8 cellular contexts compared by ENCODE assay signal in the genomic region with DNA sequence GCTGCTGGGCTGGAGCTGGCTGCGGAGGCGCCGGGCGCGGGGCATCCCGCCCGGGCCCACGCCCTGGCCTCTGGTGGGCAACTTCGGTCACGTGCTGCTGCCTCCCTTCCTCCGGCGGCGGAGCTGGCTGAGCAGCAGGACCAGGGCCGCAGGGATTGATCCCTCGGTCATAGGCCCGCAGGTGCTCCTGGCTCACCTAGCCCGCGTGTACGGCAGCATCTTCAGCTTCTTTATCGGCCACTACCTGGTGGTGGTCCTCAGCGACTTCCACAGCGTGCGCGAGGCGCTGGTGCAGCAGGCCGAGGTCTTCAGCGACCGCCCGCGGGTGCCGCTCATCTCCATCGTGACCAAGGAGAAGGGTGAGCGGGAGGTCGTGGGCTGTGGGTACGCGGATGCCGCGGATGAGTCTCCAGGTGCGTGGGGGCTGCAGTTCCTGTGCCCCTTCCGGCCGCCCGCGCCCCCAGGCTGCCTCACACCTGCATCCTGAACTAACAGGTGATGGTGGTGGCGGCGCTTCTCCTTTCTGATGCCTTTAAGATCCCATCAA. TPM values are rescaled to one million over a fixed set of nuclear protein-coding genes. Genes with fewer than 3 reads are reported as not detected.
DNase-seq lines count a peak whose midpoint lies in the region; ATAC-seq, FAIRE-seq and TF ChIP-seq lines count a peak whose summit lies in the region.

No MANE protein-coding gene starts in this region.

- no peaks in the 10 kb centered on the region for H3K9me3 Mint-ChIP-seq in CD8-positive, alpha-beta T cell

- H3K79me2 ChIP-seq in K562 (ENCODE audit: control insufficient read depth, insufficient read depth, low read length), result no peaks in the 10 kb centered on the region

- no peaks in the 10 kb centered on the region for H3K27me3 Mint-ChIP-seq in CD8-positive, alpha-beta T cell (ENCODE audit: low read depth)

- H3K4me1 Mint-ChIP-seq in CD8-positive, alpha-beta T cell (ENCODE audit: low read depth), result peaks cover 35% of the 10 kb centered on the region

- TF ChIP-seq POLR2A in K562 (conservative IDR thresholded peaks at IDR 0.05) (no peak), lower leg skin (IDR thresholded peaks at IDR 0.05) (no peak)

- H3K36me3 Mint-ChIP-seq in CD8-positive, alpha-beta T cell, result peaks cover 19% of the 10 kb centered on the region

- peak overlapping the region; percentile 79 for H3K4me2 ChIP-seq in K562 (ENCODE audit: insufficient read depth, low read length)

- peaks cover 8% of the 10 kb centered on the region for H3K4me1 ChIP-seq in CD8-positive, alpha-beta T cell (ENCODE audit: insufficient read depth, low read length)
- H3K4me1 ChIP-seq in RWPE2 (ENCODE audit: insufficient read depth, poor library complexity, severe bottlenecking), result peaks cover 6% of the 10 kb centered on the region
- H3K4me1 ChIP-seq in K562 (replicated peaks in 1 of 2; ENCODE audit: control insufficient read depth in 2 of 2, insufficient read depth in 2 of 2, low read length in 2 of 2), result peaks cover 0 to 15% of the 10 kb centered on the region in 2 experiments; a peak in 2 of 5 replicates

- H3K27me3 ChIP-seq in CD8-positive, alpha-beta T cell (ENCODE audit: insufficient read depth, low read length), result no peaks in the 10 kb centered on the region
- H3K27me3 ChIP-seq in H7 (ENCODE audit: control insufficient read depth, insufficient read depth, low read length) (peaks cover 27% of the 10 kb centered on the region), RWPE2 (ENCODE audit: insufficient read depth, poor library complexity, severe bottlenecking) (no peaks in the 10 kb centered on the region), K562 (ENCODE audit: control insufficient read depth in 2 of 2, insufficient read depth in 2 of 2, low read length in 2 of 2) (peaks cover 0 to 6% of the 10 kb centered on the region in 2 experiments; a peak in 1 of 5 replicates)

- POLR2A ChIA-PET in CD8-positive, alpha-beta T cell (lab: Charles Lee), result interaction anchor here (0.8 to 2.9 kb wide), 6 partner anchors 9 to 688 kb away, joined by 3 to 12 read pairs (median 4); partner anchors contain the start of genes PAPSS1 and RPL34
- POLR2A ChIA-PET in K562 (lab: Yijun Ruan, JAX), result no interaction called here

- no peak overlapping the region; the same call in 1 of the 2 replicates for H2AFZ ChIP-seq in K562 (ENCODE audit: low read depth, low read length)

- peak in 4 of 7 experiments; percentile 3 to 28 (median 16) for DNase-seq in CD8-positive, alpha-beta T cell
- no peak for DNase-seq in H7
- no peak for DNase-seq in RWPE2 (ENCODE audit: low spot score)
- no peak for DNase-seq in K562 (ENCODE audit: extremely low read depth in 1 of 4, low spot score in 3 of 4)
- DNase-seq in lower leg skin (ENCODE audit: low spot score in 2 of 2), result peak; percentile 14 to 83
- DNase-seq in stimulated activated CD8-positive, alpha-beta memory T cell treated with anti-CD3 and anti-CD28 coated beads, Interleukin-2, amount 100 ng/mL, for 48 hours (ENCODE audit: low read depth in 2 of 2), result peak; percentile 3 to 8
- no peak for DNase-seq in AML-193 (lab: John Stamatoyannopoulos, UW)
- no peak for DNase-seq in NCI-H2196 (lab: John Stamatoyannopoulos, UW; ENCODE audit: unreplicated experiment)

- BruUV-seq in K562 (replicated peaks; lab: Mats Ljungman, UMichigan), result no TSS peak

- in situ Hi-C loops in K562 (cut with MboI), result no loop called here

- H3K36me3 ChIP-seq in CD8-positive, alpha-beta T cell (ENCODE audit: insufficient read depth, low read length), result no peaks in the 10 kb centered on the region
- H3K36me3 ChIP-seq in H7 (replicated peaks; ENCODE audit: control insufficient read depth, insufficient read depth, low read length) (no peaks in the 10 kb centered on the region), RWPE2 (ENCODE audit: low read depth) (no peaks in the 10 kb centered on the region), K562 (ENCODE audit: control insufficient read depth, insufficient read depth, low read length) (no peaks in the 10 kb centered on the region)

- peak overlapping the region; percentile 48 for H3K27ac ChIP-seq in CD8-positive, alpha-beta T cell (ENCODE audit: low read depth, low read length)
- H3K27ac ChIP-seq in RWPE2 (ENCODE audit: poor library complexity, severe bottlenecking) (no peak overlapping the region), K562 (ENCODE audit: extremely low read depth, low read depth, low read length) (no peak overlapping the region)

- no peak for TF ChIP-seq EP300 in K562 (IDR thresholded peaks at IDR 0.05; ENCODE audit: low read length)

- H3K9me3 ChIP-seq in CD8-positive, alpha-beta T cell (ENCODE audit: low read length), result no peaks in the 10 kb centered on the region
- no peaks in the 10 kb centered on the region for H3K9me3 ChIP-seq in RWPE2 (ENCODE audit: severe bottlenecking)
- no peaks in the 10 kb centered on the region for H3K9me3 ChIP-seq in K562 (replicated peaks; ENCODE audit: control insufficient read depth, insufficient read depth, low read depth, low read length)

- TF ChIP-seq RAD21 in K562 (CRISPR knock-in tag; conservative IDR thresholded peaks at IDR 0.05 in 1 of 2, IDR thresholded peaks at IDR 0.05 in 1 of 2), result no peak

- peak; percentile 7 for ATAC-seq in CD8-positive, alpha-beta T cell
- ATAC-seq in RWPE2 (ENCODE audit: low read depth), result peak; percentile 17
- no peak for ATAC-seq in K562

- H3K9ac ChIP-seq in K562 (ENCODE audit: insufficient read depth in 1 of 2, low read depth in 2 of 2, low read length in 2 of 2), result peak overlapping the region in 1 of 2 experiments; percentile 53; a peak in 1 of 4 replicates

- H3K4me3 Mint-ChIP-seq in CD8-positive, alpha-beta T cell, result peak overlapping the region; percentile 87

- CTCF ChIA-PET in CD8-positive, alpha-beta T cell (lab: Charles Lee), result interaction anchor here (1.4 kb wide), 1 partner anchor 173 kb away, joined by 3 read pairs; no protein-coding TSS in a partner anchor
- CTCF ChIA-PET in K562 (lab: Yijun Ruan, JAX; ENCODE audit: low intra/inter-chr PET ratio), result no interaction called here

- no peaks in the 10 kb centered on the region for H3K9me1 ChIP-seq in K562 (ENCODE audit: control insufficient read depth, insufficient read depth, low read length)

- TF ChIP-seq CTCF in CD8-positive, alpha-beta T cell (IDR thresholded peaks at IDR 0.05), result no peak
- TF ChIP-seq CTCF in RWPE2 (IDR thresholded peaks at IDR 0.05; ENCODE audit: poor library complexity, severe bottlenecking), result no peak
- no peak for TF ChIP-seq CTCF in K562 (IDR thresholded peaks at IDR 0.05 in 2 of 3, conservative IDR thresholded peaks at IDR 0.05 in 1 of 3; ENCODE audit: insufficient read depth in 2 of 3, low read depth in 1 of 3, low read length in 3 of 3)
- no peak for TF ChIP-seq CTCF in lower leg skin (IDR thresholded peaks at IDR 0.05)

- H3K4me3 ChIP-seq in CD8-positive, alpha-beta T cell (ENCODE audit: low read depth, low read length), result peak overlapping the region; percentile 61
- H3K4me3 ChIP-seq in H7 (ENCODE audit: insufficient read depth, low read depth, low read length) (peak overlapping the region; percentile 61), RWPE2 (ENCODE audit: severe bottlenecking) (peak overlapping the region; percentile 54), K562 (peak overlapping the region; percentile 30), lower leg skin (ENCODE audit: low read depth, poor library complexity, severe bottlenecking) (peak overlapping the region; percentile 66)

- H4K20me1 ChIP-seq in K562 (replicated peaks; ENCODE audit: control insufficient read depth, insufficient read depth, low read length), result no peaks in the 10 kb centered on the region

- peak overlapping the region; percentile 80 for H3K27ac Mint-ChIP-seq in CD8-positive, alpha-beta T cell

- 50% methylated on average over 10 of the region's 45 CpGs for WGBS in K562 (ENCODE audit: insufficient coverage, low coverage, missing lambda C conversion rate)
- 2 to 5% methylated on average over 29 to 32 of the region's 45 CpGs for WGBS in lower leg skin, 2 donors

- FAIRE-seq in K562 (lab: Jason Lieb, UNC), result no peak

- intact Hi-C loops in CD8-positive, alpha-beta T cell (cut with DNase I, micrococcal nuclease), result loop anchor here (1.0 to 10.0 kb wide), 9 partner anchors 19 to 1617 kb away; partner anchors contain the start of genes HADH (in 2 of the 2), AIMP1 (in 1 of the 2), OSTC (in 1 of the 2) and PAPSS1 (in 1 of the 2)
- intact Hi-C loops in K562 (cut with micrococcal nuclease) (no loop called here), lower leg skin (cut with DNase I; ENCODE audit: low total_unique reads) (no loop called here)

RNA-seq across cellular contexts. Expression of gene CYP2U1, which starts 0.5 kb away (rescaled TPM):
- 1 to 10 TPM; 3.4 to 3.6 TPM for total RNA-seq in CD8-positive, alpha-beta T cell
- total RNA-seq in H7 (2014; rRNA removed; shearing (Covaris generic)), result 1.5 and 1.7 TPM in 2 replicates
- 0.33 TPM in 1 of 2 replicates, not detected in the other for total RNA-seq in K562 (2011; cell fraction: chromatin; rRNA removed; ENCODE audit: low replicate concordance)
- total RNA-seq in K562 (2011; cell fraction: nucleolus; rRNA removed), result 0.13 TPM in 1 of 2 replicates, not detected in the other
- total RNA-seq in K562 (2011; cell fraction: nucleoplasm; rRNA removed), result 0.22 TPM in 1 of 2 replicates, not detected in the other
- total RNA-seq in K562 (2014; rRNA removed) (0.05 and 0.20 TPM in 2 replicates), K562 (2014; rRNA removed; fragmentation: Illumina TruSeq; extraction: Trizol) (0.11 and 0.26 TPM in 2 replicates), K562 (2015; rRNA removed; fragmentation: Illumina TruSeq; extraction: Trizol) (0.08 and 0.14 TPM in 2 replicates), K562 (2021) (0.07 and 0.25 TPM in 2 replicates), lower leg skin (1 to 10 TPM; 2.2 to 5.8 (median 4.8) TPM)
- polyA plus RNA-seq in K562 (2011; rRNA removed) (0.03 and 0.09 TPM in 2 replicates), K562 (2014; fragmentation: Illumina TruSeq; extraction: Trizol) (0.04 and 0.07 TPM in 2 replicates), K562 (2014; fragmentation: Nextera tagmentation; extraction: Ambion mirVana) (under 1 TPM; 0.07 to 0.15 TPM), K562 (2014; rRNA removed) (0.09 TPM in 1 of 2 replicates, not detected in the other)
- polyA plus RNA-seq in K562 (2011; cell fraction: cytosol; rRNA removed), result 0.04 and 0.06 TPM in 2 replicates
- 0.06 and 0.22 TPM in 2 replicates for polyA plus RNA-seq in K562 (2011; cell fraction: nucleus; rRNA removed)
- 0.09 and 0.32 TPM in 2 replicates for polyA plus RNA-seq in K562 (2012)
- 0.09 TPM in 1 of 2 replicates, not detected in the other for polyA minus RNA-seq in K562 (2011; rRNA and poly(A)+ RNA removed)
- not detected in 2 replicates for polyA minus RNA-seq in K562 (2011; cell fraction: cytosol; rRNA and poly(A)+ RNA removed)
- 0.13 and 0.89 TPM in 2 replicates for polyA minus RNA-seq in K562 (2011; cell fraction: nucleus; rRNA and poly(A)+ RNA removed)

RNA-seq across cellular contexts. Expression of gene HADH, which starts 57.8 kb away (rescaled TPM):
- total RNA-seq in CD8-positive, alpha-beta T cell, result 10 to 100 TPM in 1 of 2 experiments, 1 to 10 TPM in 1; 9.6 to 10.9 TPM
- 14.5 and 17.7 TPM in 2 replicates for total RNA-seq in H7 (2014; rRNA removed; shearing (Covaris generic))
- 16.0 and 31.8 TPM in 2 replicates for total RNA-seq in K562 (2011; cell fraction: chromatin; rRNA removed; ENCODE audit: low replicate concordance)
- total RNA-seq in K562 (2011; cell fraction: nucleolus; rRNA removed), result 9.5 and 11.7 TPM in 2 replicates
- total RNA-seq in K562 (2011; cell fraction: nucleoplasm; rRNA removed), result 16.7 and 30.9 TPM in 2 replicates
- total RNA-seq in K562 (2014; rRNA removed), result 9.4 and 11.9 TPM in 2 replicates
- 25.7 and 26.1 TPM in 2 replicates for total RNA-seq in K562 (2014; rRNA removed; fragmentation: Illumina TruSeq; extraction: Trizol)
- 23.6 and 24.6 TPM in 2 replicates for total RNA-seq in K562 (2015; rRNA removed; fragmentation: Illumina TruSeq; extraction: Trizol)
- total RNA-seq in K562 (2021), result 39.8 and 41.6 TPM in 2 replicates
- polyA plus RNA-seq in K562 (2011; rRNA removed), result 32.8 and 46.0 TPM in 2 replicates
- 24.9 and 38.8 TPM in 2 replicates for polyA plus RNA-seq in K562 (2011; cell fraction: cytosol; rRNA removed)
- 27.7 and 36.8 TPM in 2 replicates for polyA plus RNA-seq in K562 (2011; cell fraction: nucleus; rRNA removed)
- polyA plus RNA-seq in K562 (2012), result 45.0 and 84.6 TPM in 2 replicates
- polyA plus RNA-seq in K562 (2014; fragmentation: Illumina TruSeq; extraction: Trizol), result 56.4 and 65.6 TPM in 2 replicates
- polyA plus RNA-seq in K562 (2014; fragmentation: Nextera tagmentation; extraction: Ambion mirVana), result 10 to 100 TPM; 67.6 to 73.3 TPM
- polyA plus RNA-seq in K562 (2014; rRNA removed), result 32.1 and 34.4 TPM in 2 replicates
- polyA minus RNA-seq in K562 (2011; rRNA and poly(A)+ RNA removed), result 31.2 and 37.9 TPM in 2 replicates
- 27.1 and 27.2 TPM in 2 replicates for polyA minus RNA-seq in K562 (2011; cell fraction: cytosol; rRNA and poly(A)+ RNA removed)
- polyA minus RNA-seq in K562 (2011; cell fraction: nucleus; rRNA and poly(A)+ RNA removed), result 11.4 and 20.0 TPM in 2 replicates
- total RNA-seq in lower leg skin, result 10 to 100 TPM; 31.5 to 39.9 (median 35.3) TPM

Comparison
In these comparisons a context has a peak if more than half of its experiments do, and no peak if none do; other contexts are left out.
1. DNase-seq: peak in CD8-positive, alpha-beta T cell (4 of 7), lower leg skin (2 of 2) and stimulated activated CD8-positive, alpha-beta memory T cell treated with anti-CD3 and anti-CD28 coated beads, Interleukin-2, amount 100 ng/mL, for 48 hours (2 of 2); none in H7 (single experiment), RWPE2 (single experiment), K562 (0 of 4), AML-193 (0 of 2) and NCI-H2196 (single experiment).
2. intact Hi-C loops: an anchor here in CD8-positive, alpha-beta T cell (1.0 to 10.0 kb wide); none called in K562 and lower leg skin.
3. Peak in every context shown above with its lines, with median percentiles within 50 percentile points of each other: H3K4me3 ChIP-seq.